In genomic region chr2:63843093-63843492, GRCh38 we compare ENCODE assay signal across 9 cellular contexts. TPM values are rescaled to one million over a fixed set of nuclear protein-coding genes. Genes with fewer than 3 reads are reported as not detected.
DNase-seq lines count a peak whose midpoint lies in the region; ATAC-seq, FAIRE-seq and TF ChIP-seq lines count a peak whose summit lies in the region.
"Had no signal": no experiment of that assay in that cellular context is flagged by ENCODE, and none has a peak within 500 bp of the region (broad histone marks: within the 10 kb centered on the region; RNA-seq: fewer than 3 reads in every experiment).

No MANE protein-coding gene starts in this region.

- WGBS in hepatocyte (ENCODE audit: low lambda C conversion rate, missing lambda C conversion rate): 16% methylated on average over 8 of the region's 8 CpGs
- 3% methylated on average over 8 of the region's 8 CpGs for WGBS in smooth muscle cell (ENCODE audit: low lambda C conversion rate)
- WGBS in small intestine, 3 donors: 63 to 78% (median 72%) methylated on average over 8 of the region's 8 CpGs

- TF ChIP-seq CTCF in HL-60 (IDR thresholded peaks at IDR 0.05; ENCODE audit: insufficient read depth, low read length): no peak
- no peak for TF ChIP-seq CTCF in hepatocyte (IDR thresholded peaks at IDR 0.05; ENCODE audit: poor library complexity)
- TF ChIP-seq CTCF in smooth muscle cell (IDR thresholded peaks at IDR 0.05; ENCODE audit: borderline replicate concordance, insufficient read depth, poor library complexity, severe bottlenecking): no peak

- ATAC-seq in HG02870 (IDR thresholded peaks at IDR 0.05; ENCODE audit: unreplicated experiment): no peak
- ATAC-seq in GM21526 (IDR thresholded peaks at IDR 0.05; ENCODE audit: low FRiP score, unreplicated experiment): no peak

- H3K9ac ChIP-seq in smooth muscle cell (ENCODE audit: low read depth): peak overlapping the region; percentile 85

- H3K4me3 ChIP-seq in HL-60 (replicated peaks; ENCODE audit: insufficient read depth, low read length) (peak overlapping the region; percentile 76), hepatocyte (peak overlapping the region; percentile 59), smooth muscle cell (peak overlapping the region; percentile 84), small intestine (ENCODE audit: low read depth in 1 of 2, low read length in 2 of 2) (peak overlapping the region in 1 of 2 donors; percentile 56)

- H3K79me2 ChIP-seq in hepatocyte (peaks cover 56% of the 10 kb centered on the region), smooth muscle cell (ENCODE audit: low read depth) (peaks cover 61% of the 10 kb centered on the region)

- peak overlapping the region; percentile 99 for H3K4me3 Mint-ChIP-seq in activated T-helper 1 cell treated with anti-CD3 and anti-CD28 coated beads, Interleukin-12 subunit alpha, Interleukin-12 subunit beta, Interleukin-2, Interleukin-4 antibody, amounts not matched to agents 30 ng/mL and 10 ng/mL and 1 ng/mL, durations not matched to agents 14 hours and 24 hours and 36 hours

- no peaks in the 10 kb centered on the region for H3K27me3 ChIP-seq in HL-60 (ENCODE audit: insufficient read depth, poor library complexity, severe bottlenecking)
- H3K27me3 ChIP-seq in hepatocyte: no peaks in the 10 kb centered on the region
- H3K27me3 ChIP-seq in smooth muscle cell (ENCODE audit: low read depth): no peaks in the 10 kb centered on the region
- no peaks in the 10 kb centered on the region for H3K27me3 ChIP-seq in small intestine (ENCODE audit: control insufficient read depth in 2 of 2, insufficient read depth in 2 of 2, low read length in 2 of 2)

- no peaks in the 10 kb centered on the region for H3K9me2 ChIP-seq in hepatocyte (replicated peaks; ENCODE audit: insufficient read depth)

- H3K9me3 ChIP-seq in hepatocyte (ENCODE audit: low read depth) (no peaks in the 10 kb centered on the region), smooth muscle cell (replicated peaks; ENCODE audit: low read depth) (no peaks in the 10 kb centered on the region), small intestine (ENCODE audit: control insufficient read depth, low read depth) (no peaks in the 10 kb centered on the region)

- no peaks in the 10 kb centered on the region for H3K27me3 Mint-ChIP-seq in activated T-helper 1 cell treated with anti-CD3 and anti-CD28 coated beads, Interleukin-12 subunit alpha, Interleukin-12 subunit beta, Interleukin-2, Interleukin-4 antibody, amounts not matched to agents 30 ng/mL and 10 ng/mL and 1 ng/mL, durations not matched to agents 14 hours and 24 hours and 36 hours (ENCODE audit: insufficient read depth)

- no peaks in the 10 kb centered on the region for H3F3A ChIP-seq in smooth muscle cell (ENCODE audit: low read depth)

- no peak for FAIRE-seq in small intestine (lab: Jason Lieb, UNC)

- DNase-seq in HL-60 (ENCODE audit: low read depth in 1 of 2, low spot score in 1 of 2): no peak
- DNase-seq in activated T-helper 1 cell treated with anti-CD3 and anti-CD28 coated beads, Interleukin-12 subunit alpha, Interleukin-12 subunit beta, Interleukin-2, Interleukin-4 antibody, amounts not matched to agents 30 ng/mL and 10 ng/mL and 1 ng/mL, durations not matched to agents 14 hours and 24 hours and 36 hours (ENCODE audit: low spot score): no peak
- DNase-seq in hepatocyte (ENCODE audit: low spot score): no peak
- no peak for DNase-seq in smooth muscle cell (lab: John Stamatoyannopoulos, UW; ENCODE audit: unreplicated experiment)
- DNase-seq in small intestine: no peak
- DNase-seq in NCI-H2107 (lab: John Stamatoyannopoulos, UW): no peak
- DNase-seq: effector CD4-positive, alpha-beta T cell had no signal

- H4K20me1 ChIP-seq in hepatocyte (ENCODE audit: insufficient read depth, poor library complexity, severe bottlenecking) (peaks cover 12% of the 10 kb centered on the region), smooth muscle cell (ENCODE audit: low read depth) (peaks cover 41% of the 10 kb centered on the region)

- H3K9me3 Mint-ChIP-seq in activated T-helper 1 cell treated with anti-CD3 and anti-CD28 coated beads, Interleukin-12 subunit alpha, Interleukin-12 subunit beta, Interleukin-2, Interleukin-4 antibody, amounts not matched to agents 30 ng/mL and 10 ng/mL and 1 ng/mL, durations not matched to agents 14 hours and 24 hours and 36 hours: no peaks in the 10 kb centered on the region

- H3K27ac ChIP-seq in HL-60 (replicated peaks): peak overlapping the region; percentile 99; the same call in 1 of the 2 replicates
- peak overlapping the region; percentile 97 for H3K27ac ChIP-seq in hepatocyte
- H3K27ac ChIP-seq in smooth muscle cell (ENCODE audit: low read depth): peak overlapping the region; percentile 82
- no peak overlapping the region for H3K27ac ChIP-seq in small intestine (ENCODE audit: low read depth in 1 of 2, low read length in 1 of 2)

- H3K4me1 ChIP-seq in hepatocyte (ENCODE audit: insufficient read depth): peaks cover 35% of the 10 kb centered on the region
- H3K4me1 ChIP-seq in smooth muscle cell (ENCODE audit: low read depth): peaks cover 51% of the 10 kb centered on the region
- peaks cover 5 to 7% of the 10 kb centered on the region in 2 donors for H3K4me1 ChIP-seq in small intestine (ENCODE audit: control insufficient read depth in 2 of 2, insufficient read depth in 1 of 2, low read depth in 1 of 2, low read length in 1 of 2)

- H2AFZ ChIP-seq in hepatocyte: peak overlapping the region; percentile 12
- H2AFZ ChIP-seq in smooth muscle cell (ENCODE audit: low read depth): no peak overlapping the region

- peaks cover 59% of the 10 kb centered on the region for H3K4me1 Mint-ChIP-seq in activated T-helper 1 cell treated with anti-CD3 and anti-CD28 coated beads, Interleukin-12 subunit alpha, Interleukin-12 subunit beta, Interleukin-2, Interleukin-4 antibody, amounts not matched to agents 30 ng/mL and 10 ng/mL and 1 ng/mL, durations not matched to agents 14 hours and 24 hours and 36 hours (ENCODE audit: low read depth)

- peaks cover 24% of the 10 kb centered on the region for H3K36me3 Mint-ChIP-seq in activated T-helper 1 cell treated with anti-CD3 and anti-CD28 coated beads, Interleukin-12 subunit alpha, Interleukin-12 subunit beta, Interleukin-2, Interleukin-4 antibody, amounts not matched to agents 30 ng/mL and 10 ng/mL and 1 ng/mL, durations not matched to agents 14 hours and 24 hours and 36 hours (ENCODE audit: low read depth)

- H3K4me2 ChIP-seq in hepatocyte: peak overlapping the region; percentile 74
- peak overlapping the region; percentile 86 for H3K4me2 ChIP-seq in smooth muscle cell

- intact Hi-C loops in activated T-helper 1 cell treated with anti-CD3 and anti-CD28 coated beads, Interleukin-12 subunit alpha, Interleukin-12 subunit beta, Interleukin-2, Interleukin-4 antibody, amounts not matched to agents 30 ng/mL and 10 ng/mL and 1 ng/mL, durations not matched to agents 14 hours and 24 hours and 36 hours (cut with micrococcal nuclease): loop anchor here (5.0 to 10.0 kb wide), 6 partner anchors 151 to 1958 kb away; partner anchors contain the start of genes ACTR2, CCT4, SERTAD2 and TMEM17

- H3K27ac Mint-ChIP-seq in activated T-helper 1 cell treated with anti-CD3 and anti-CD28 coated beads, Interleukin-12 subunit alpha, Interleukin-12 subunit beta, Interleukin-2, Interleukin-4 antibody, amounts not matched to agents 30 ng/mL and 10 ng/mL and 1 ng/mL, durations not matched to agents 14 hours and 24 hours and 36 hours: no peak overlapping the region

- H3K36me3 ChIP-seq in hepatocyte (replicated peaks; ENCODE audit: insufficient read depth, low read depth): no peaks in the 10 kb centered on the region
- no peaks in the 10 kb centered on the region for H3K36me3 ChIP-seq in smooth muscle cell (ENCODE audit: low read depth)
- no peaks in the 10 kb centered on the region for H3K36me3 ChIP-seq in small intestine (ENCODE audit: control insufficient read depth in 2 of 2, insufficient read depth in 2 of 2, low read length in 2 of 2)

RNA-seq across cellular contexts. Expression of gene UGP2, which starts 1.4 kb away (rescaled TPM):
- 60.3 and 65.9 TPM in 2 replicates for total RNA-seq in activated T-helper 1 cell treated with anti-CD3 and anti-CD28 coated beads, Interleukin-12 subunit alpha, Interleukin-12 subunit beta, Interleukin-2, Interleukin-4 antibody, amounts not matched to agents 30 ng/mL and 10 ng/mL and 1 ng/mL, durations not matched to agents 14 hours and 24 hours and 36 hours
- total RNA-seq in hepatocyte (273 and 291 TPM in 2 replicates), smooth muscle cell (211 and 238 TPM in 2 replicates)
- polyA plus RNA-seq in hepatocyte (322 and 338 TPM in 2 replicates), smooth muscle cell (156 and 171 TPM in 2 replicates), small intestine (100 to 1,000 TPM in 2 of 3 donors, 10 to 100 TPM in 1; 73.8 to 156 (median 120) TPM)

Comparison
In these comparisons a context has a peak if more than half of its experiments do, and no peak if none do; other contexts are left out.
1. H3K27ac ChIP-seq: peak in HL-60 (single experiment), hepatocyte (single experiment) and smooth muscle cell (single experiment); none in small intestine (0 of 2).